15 cellular contexts compared by ENCODE assay signal in genomic region chr6:25122001-25122400, GRCh38.
DNase-seq lines count a peak whose midpoint lies in the region; ATAC-seq and TF ChIP-seq lines count a peak whose summit lies in the region.
"Had no signal": no experiment of that assay in that cellular context is flagged by ENCODE, and none has a peak within 500 bp of the region (broad histone marks: within the 10 kb centered on the region; RNA-seq: fewer than 3 reads in every experiment).

No MANE protein-coding gene starts in this region.

- WGBS in aorta, 2 donors = 21 to 30% methylated on average over 2 of the region's 2 CpGs

- peak overlapping the region; percentile 12 for H3K27ac Mint-ChIP-seq in activated CD4-positive, alpha-beta memory T cell treated with anti-CD3 and anti-CD28 coated beads, Interleukin-2, amount 10 ng/mL, durations not matched to agents 7 days and 5 days
- no peak overlapping the region for H3K27ac Mint-ChIP-seq in activated CD4-positive, alpha-beta memory T cell treated with anti-CD3 and anti-CD28 coated beads for 36 hours
- H3K27ac Mint-ChIP-seq: H9; stimulated activated memory B cell treated with anti-CD40 and anti-IgM and Interleukin-4, amounts not matched to agents 10 μg/mL and 1 μg/mL and 100 μg/mL, for 72 hours had no signal

- H3K4me1 ChIP-seq in left lung (peaks cover 0 to 37% of the 10 kb centered on the region in 2 donors), aorta (ENCODE audit: control insufficient read depth in 1 of 2, insufficient read depth in 2 of 2, low read length in 2 of 2) (peaks cover 0 to 2% of the 10 kb centered on the region in 2 donors)
- H3K4me1 ChIP-seq in effector memory CD4-positive, alpha-beta T cell (ENCODE audit: control insufficient read depth, insufficient read depth, low read length, poor library complexity, severe bottlenecking) = peaks cover 3% of the 10 kb centered on the region

- CTCF ChIA-PET in activated CD4-positive, alpha-beta memory T cell treated with anti-CD3 and anti-CD28 coated beads, Interleukin-2, amount 10 ng/mL, durations not matched to agents 7 days and 5 days (lab: Charles Lee) = interaction anchor here (0.6 kb wide), 1 partner anchor 435 kb away, joined by 3 read pairs; no protein-coding TSS in a partner anchor
- CTCF ChIA-PET in activated CD4-positive, alpha-beta memory T cell treated with anti-CD3 and anti-CD28 coated beads for 36 hours (lab: Charles Lee) = no interaction called here

- H3K9me3 ChIP-seq in left lung (no peaks in the 10 kb centered on the region), aorta (ENCODE audit: control insufficient read depth, low read length) (no peaks in the 10 kb centered on the region)
- no peaks in the 10 kb centered on the region for H3K9me3 ChIP-seq in effector memory CD4-positive, alpha-beta T cell (ENCODE audit: control insufficient read depth, low read length)

- TF ChIP-seq CTCF in choroid plexus epithelial cell (conservative IDR thresholded peaks at IDR 0.05; ENCODE audit: low read depth, low read length) = no peak
- no peak for TF ChIP-seq CTCF in left lung (IDR thresholded peaks at IDR 0.05)

- no peak overlapping the region for H3K4me3 ChIP-seq in choroid plexus epithelial cell (ENCODE audit: low read depth, low read length)
- no peak overlapping the region for H3K4me3 ChIP-seq in left lung
- H3K4me3 ChIP-seq in aorta (ENCODE audit: low read length in 2 of 2) = no peak overlapping the region
- no peak overlapping the region for H3K4me3 ChIP-seq in effector memory CD4-positive, alpha-beta T cell (ENCODE audit: insufficient read depth, low read depth, low read length, poor library complexity, severe bottlenecking)

- POLR2A ChIA-PET in activated CD4-positive, alpha-beta memory T cell treated with anti-CD3 and anti-CD28 coated beads, Interleukin-2, amount 10 ng/mL, durations not matched to agents 7 days and 5 days (lab: Charles Lee) = no interaction called here
- POLR2A ChIA-PET in activated CD4-positive, alpha-beta memory T cell treated with anti-CD3 and anti-CD28 coated beads for 36 hours (lab: Charles Lee) = no interaction called here

- H3K9me3 Mint-ChIP-seq in activated CD4-positive, alpha-beta memory T cell treated with anti-CD3 and anti-CD28 coated beads, Interleukin-2, amount 10 ng/mL, durations not matched to agents 7 days and 5 days = no peaks in the 10 kb centered on the region
- H3K9me3 Mint-ChIP-seq in activated CD4-positive, alpha-beta memory T cell treated with anti-CD3 and anti-CD28 coated beads for 36 hours = no peaks in the 10 kb centered on the region
- H3K9me3 Mint-ChIP-seq: H9; stimulated activated memory B cell treated with anti-CD40 and anti-IgM and Interleukin-4, amounts not matched to agents 10 μg/mL and 1 μg/mL and 100 μg/mL, for 72 hours had no signal

- peaks cover 76% of the 10 kb centered on the region for H3K36me3 Mint-ChIP-seq in activated CD4-positive, alpha-beta memory T cell treated with anti-CD3 and anti-CD28 coated beads, Interleukin-2, amount 10 ng/mL, durations not matched to agents 7 days and 5 days (ENCODE audit: low read depth)
- peaks cover 61% of the 10 kb centered on the region for H3K36me3 Mint-ChIP-seq in activated CD4-positive, alpha-beta memory T cell treated with anti-CD3 and anti-CD28 coated beads for 36 hours

- H3K27me3 ChIP-seq in left lung (no peaks in the 10 kb centered on the region), aorta (ENCODE audit: control insufficient read depth in 1 of 2, insufficient read depth in 2 of 2, low read length in 1 of 2) (no peaks in the 10 kb centered on the region)
- no peaks in the 10 kb centered on the region for H3K27me3 ChIP-seq in effector memory CD4-positive, alpha-beta T cell (replicated peaks; ENCODE audit: control insufficient read depth, insufficient read depth, low read length, poor library complexity, severe bottlenecking)

- no peak for DNase-seq in activated CD4-positive, alpha-beta memory T cell treated with anti-CD3 and anti-CD28 coated beads, Interleukin-2, amount 10 ng/mL, durations not matched to agents 7 days and 5 days
- DNase-seq in activated CD4-positive, alpha-beta memory T cell treated with anti-CD3 and anti-CD28 coated beads for 36 hours = no peak
- peak; percentile 38 for DNase-seq in choroid plexus epithelial cell (ENCODE audit: low read depth)
- no peak for DNase-seq in left lung
- DNase-seq in aorta = peak in 1 of 2 donors; percentile 69
- DNase-seq in effector memory CD4-positive, alpha-beta T cell = no peak
- no peak for DNase-seq in SKM-1 treated with dmso at 0.1 percent for 144 hours (lab: John Stamatoyannopoulos, UW; ENCODE audit: unreplicated experiment)
- DNase-seq: ACHN; GDM1; H9; naive thymus-derived CD8-positive, alpha-beta T cell; stimulated activated CD4-positive, alpha-beta T cell treated with anti-CD3 and anti-CD28 coated beads, Interleukin-15, amount 100 ng/mL, for 24 hours had no signal

- ATAC-seq in left lung (peak; percentile 26), aorta (ENCODE audit: low FRiP score) (peak; percentile 77), HG03571 (IDR thresholded peaks at IDR 0.05; ENCODE audit: unreplicated experiment) (no peak)
- ATAC-seq: naive thymus-derived CD8-positive, alpha-beta T cell; stimulated activated memory B cell treated with anti-CD40 and anti-IgM and Interleukin-4, amounts not matched to agents 10 μg/mL and 1 μg/mL and 100 μg/mL, for 72 hours had no signal

- peaks cover 0 to 22% of the 10 kb centered on the region in 2 donors for H3K36me3 ChIP-seq in left lung
- H3K36me3 ChIP-seq in aorta (ENCODE audit: control insufficient read depth in 1 of 2, insufficient read depth in 2 of 2, low read length in 1 of 2) = peaks cover 2 to 6% of the 10 kb centered on the region in 2 donors
- H3K36me3 ChIP-seq in effector memory CD4-positive, alpha-beta T cell (ENCODE audit: control insufficient read depth, insufficient read depth, low read length) = peaks cover 25% of the 10 kb centered on the region

- peak overlapping the region; percentile 28 to 45 for H3K27ac ChIP-seq in left lung
- H3K27ac ChIP-seq in aorta (ENCODE audit: low read depth in 1 of 2, low read length in 2 of 2) = peak overlapping the region in 1 of 2 donors; percentile 63
- no peak overlapping the region for H3K27ac ChIP-seq in effector memory CD4-positive, alpha-beta T cell (ENCODE audit: insufficient read depth, low read length, poor library complexity, severe bottlenecking)
- H3K27ac ChIP-seq: KMS-11 had no signal

- intact Hi-C loops in activated CD4-positive, alpha-beta memory T cell treated with anti-CD3 and anti-CD28 coated beads for 36 hours (cut with micrococcal nuclease) = loop anchor here (5.0 kb wide), 1 partner anchor 35 kb away; no protein-coding TSS in a partner anchor
- intact Hi-C loops in left lung (cut with DNase I) = no loop called here
- intact Hi-C loops in aorta (cut with DNase I) = no loop called here

- H3K4me3 Mint-ChIP-seq in activated CD4-positive, alpha-beta memory T cell treated with anti-CD3 and anti-CD28 coated beads, Interleukin-2, amount 10 ng/mL, durations not matched to agents 7 days and 5 days = no peak overlapping the region
- no peak overlapping the region for H3K4me3 Mint-ChIP-seq in activated CD4-positive, alpha-beta memory T cell treated with anti-CD3 and anti-CD28 coated beads for 36 hours
- H3K4me3 Mint-ChIP-seq: H9; naive thymus-derived CD8-positive, alpha-beta T cell; stimulated activated memory B cell treated with anti-CD40 and anti-IgM and Interleukin-4, amounts not matched to agents 10 μg/mL and 1 μg/mL and 100 μg/mL, for 72 hours had no signal

- peaks cover 73% of the 10 kb centered on the region for H3K4me1 Mint-ChIP-seq in activated CD4-positive, alpha-beta memory T cell treated with anti-CD3 and anti-CD28 coated beads, Interleukin-2, amount 10 ng/mL, durations not matched to agents 7 days and 5 days
- H3K4me1 Mint-ChIP-seq in activated CD4-positive, alpha-beta memory T cell treated with anti-CD3 and anti-CD28 coated beads for 36 hours (ENCODE audit: low read depth) = peaks cover 54% of the 10 kb centered on the region
- H3K4me1 Mint-ChIP-seq: H9 had no signal

- no peaks in the 10 kb centered on the region for H3K27me3 Mint-ChIP-seq in activated CD4-positive, alpha-beta memory T cell treated with anti-CD3 and anti-CD28 coated beads, Interleukin-2, amount 10 ng/mL, durations not matched to agents 7 days and 5 days
- H3K27me3 Mint-ChIP-seq in activated CD4-positive, alpha-beta memory T cell treated with anti-CD3 and anti-CD28 coated beads for 36 hours = no peaks in the 10 kb centered on the region
- H3K27me3 Mint-ChIP-seq: naive thymus-derived CD8-positive, alpha-beta T cell; stimulated activated memory B cell treated with anti-CD40 and anti-IgM and Interleukin-4, amounts not matched to agents 10 μg/mL and 1 μg/mL and 100 μg/mL, for 72 hours had no signal
